ENCODE assay signal across 1 cellular context in genomic region chr16:48138543-48138942, GRCh38.
A peak's percentile ranks its signal among the peaks of the same experiment; 100 is the strongest.
TF ChIP-seq lines count a peak whose summit lies in the region.

No MANE protein-coding gene starts in this region.

TF ChIP-seq in H1, 55 proteins besides CTCF, POLR2A, EP300 and RAD21:
- no peak for TF ChIP-seq ASH2L (IDR thresholded peaks at IDR 0.05; ENCODE audit: low read length)
- 0 out of 2 replicates have a peak, but pooled peaks have one; percentile 55 for TF ChIP-seq TCF12 (IDR thresholded peaks at IDR 0.05; ENCODE audit: low read depth, low read length)
- no peak for TF ChIP-seq NRF1 (IDR thresholded peaks at IDR 0.05; ENCODE audit: low read depth, low read length)
- TF ChIP-seq TBP (IDR thresholded peaks at IDR 0.05; ENCODE audit: low read depth, low read length) = no peak
- no peak for TF ChIP-seq TAF7 (optimal IDR thresholded peaks at IDR 0.05; ENCODE audit: borderline replicate concordance, low read depth, low read length)
- TF ChIP-seq, protein P1, sequence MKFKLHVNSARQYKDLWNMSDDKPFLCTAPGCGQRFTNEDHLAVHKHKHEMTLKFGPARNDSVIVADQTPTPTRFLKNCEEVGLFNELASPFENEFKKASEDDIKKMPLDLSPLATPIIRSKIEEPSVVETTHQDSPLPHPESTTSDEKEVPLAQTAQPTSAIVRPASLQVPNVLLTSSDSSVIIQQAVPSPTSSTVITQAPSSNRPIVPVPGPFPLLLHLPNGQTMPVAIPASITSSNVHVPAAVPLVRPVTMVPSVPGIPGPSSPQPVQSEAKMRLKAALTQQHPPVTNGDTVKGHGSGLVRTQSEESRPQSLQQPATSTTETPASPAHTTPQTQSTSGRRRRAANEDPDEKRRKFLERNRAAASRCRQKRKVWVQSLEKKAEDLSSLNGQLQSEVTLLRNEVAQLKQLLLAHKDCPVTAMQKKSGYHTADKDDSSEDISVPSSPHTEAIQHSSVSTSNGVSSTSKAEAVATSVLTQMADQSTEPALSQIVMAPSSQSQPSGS (IDR thresholded peaks at IDR 0.05; ENCODE audit: low read length) = no peak
- no peak for TF ChIP-seq BRCA1 (IDR thresholded peaks at IDR 0.05; ENCODE audit: low read depth, low read length)
- TF ChIP-seq SP1 (IDR thresholded peaks at IDR 0.05; ENCODE audit: low read depth, low read length) = no peak
